In genomic region chr2:226310081-226310625, GRCh38 we compare ENCODE assay signal across 21 cellular contexts.
A peak's percentile ranks its signal among the peaks of the same experiment; 100 is the strongest.
DNase-seq lines count a peak whose midpoint lies in the region; ATAC-seq and TF ChIP-seq lines count a peak whose summit lies in the region.
"Had no signal": no experiment of that assay in that cellular context is flagged by ENCODE, and none has a peak within 500 bp of the region (broad histone marks: within the 10 kb centered on the region; RNA-seq: fewer than 3 reads in every experiment).

No MANE protein-coding gene starts in this region.

- H3K4me3 ChIP-seq in AG04449 (ENCODE audit: low read depth, low read length) = no peak overlapping the region
- no peak overlapping the region for H3K4me3 ChIP-seq in choroid plexus epithelial cell (ENCODE audit: low read depth, low read length)
- H3K4me3 ChIP-seq in osteoblast (ENCODE audit: insufficient read depth, low read length) = no peak overlapping the region
- no peak overlapping the region for H3K4me3 ChIP-seq in body of pancreas
- H3K4me3 ChIP-seq: PC-9 had no signal

- no peaks in the 10 kb centered on the region for H3K36me3 Mint-ChIP-seq in type B pancreatic cell

- POLR2A ChIA-PET in AG04449 (lab: Yijun Ruan, JAX) = no interaction called here

- CTCF ChIA-PET in AG04449 (lab: Yijun Ruan, JAX) = no interaction called here

- peaks cover 10% of the 10 kb centered on the region for H3K4me1 Mint-ChIP-seq in type B pancreatic cell (ENCODE audit: unreplicated experiment)

- no peak overlapping the region for H3K4me3 Mint-ChIP-seq in type B pancreatic cell
- H3K4me3 Mint-ChIP-seq: CD4-positive, alpha-beta T cell; HFFc6 had no signal

- no peak for TF ChIP-seq CTCF in AG04449 (IDR thresholded peaks at IDR 0.05; ENCODE audit: insufficient read depth, low read length, missing control alignments)
- no peak for TF ChIP-seq CTCF in choroid plexus epithelial cell (conservative IDR thresholded peaks at IDR 0.05; ENCODE audit: low read depth, low read length)
- TF ChIP-seq CTCF in osteoblast (IDR thresholded peaks at IDR 0.05; ENCODE audit: extremely low read depth, low read depth, low read length) = no peak
- TF ChIP-seq CTCF in type B pancreatic cell (conservative IDR thresholded peaks at IDR 0.05) = no peak
- no peak for TF ChIP-seq CTCF in body of pancreas (IDR thresholded peaks at IDR 0.05)

- peak overlapping the region; percentile 40 for H2AFZ ChIP-seq in osteoblast (ENCODE audit: low read length)
- H2AFZ ChIP-seq: PC-9 had no signal

- ATAC-seq in GM18519 (IDR thresholded peaks at IDR 0.05; ENCODE audit: low FRiP score, unreplicated experiment) (no peak), body of pancreas (no peak)

- H3K9me3 ChIP-seq in osteoblast (ENCODE audit: low read depth, low read length) = no peaks in the 10 kb centered on the region
- H3K9me3 ChIP-seq in body of pancreas = no peaks in the 10 kb centered on the region

- DNase-seq in AG04449 (ENCODE audit: low read depth, low spot score) (peak; percentile 45), GM03348 (ENCODE audit: low spot score) (peak; percentile 10), choroid plexus epithelial cell (ENCODE audit: low read depth) (peak; percentile 69), osteoblast (ENCODE audit: insufficient read length, low spot score, missing footprints) (no peak), type B pancreatic cell (ENCODE audit: extremely low spot score, unreplicated experiment) (no peak), body of pancreas (no peak)
- no peak for DNase-seq in stimulated activated naive CD4-positive, alpha-beta T cell (lab: John Stamatoyannopoulos, UW)
- DNase-seq: 8988T; AML-193; Calu3; CD4-positive, alpha-beta T cell; DMS79 treated with DMSO at 0.1 percent for 48 hours; GF-D8; HFFc6; KG1; NCI-H1105 treated with DMSO at 0.1 percent for 48 hours; NCI-H187; NCI-H2171; NCI-H774; PC-9 had no signal

- no peak overlapping the region for H3K27ac Mint-ChIP-seq in type B pancreatic cell
- H3K27ac Mint-ChIP-seq: CD4-positive, alpha-beta T cell; HFFc6 had no signal

- H3K79me2 ChIP-seq in osteoblast (ENCODE audit: insufficient read depth, low read length) = no peaks in the 10 kb centered on the region

- no peak overlapping the region for H3K4me2 ChIP-seq in osteoblast (ENCODE audit: insufficient read depth, low read length)
- H3K4me2 ChIP-seq: PC-9 had no signal

- intact Hi-C loops in body of pancreas (cut with DNase I) = no loop called here

- H3K27me3 ChIP-seq in osteoblast (ENCODE audit: insufficient read depth, low read length) (no peaks in the 10 kb centered on the region), body of pancreas (no peaks in the 10 kb centered on the region)

- 62 to 64% methylated on average over 6 of the region's 6 CpGs for WGBS in body of pancreas, 2 donors

- no peaks in the 10 kb centered on the region for H4K20me1 ChIP-seq in osteoblast (ENCODE audit: insufficient read depth, low read length)

- peaks cover 3% of the 10 kb centered on the region for H3K4me1 ChIP-seq in osteoblast (ENCODE audit: insufficient read depth, low read length)
- no peaks in the 10 kb centered on the region for H3K4me1 ChIP-seq in body of pancreas

- TF ChIP-seq POLR2A in body of pancreas (IDR thresholded peaks at IDR 0.05) = no peak

- H3K27me3 Mint-ChIP-seq in type B pancreatic cell = no peaks in the 10 kb centered on the region

- H3K9me3 Mint-ChIP-seq in type B pancreatic cell = peaks cover 6% of the 10 kb centered on the region
- H3K9me3 Mint-ChIP-seq: CD4-positive, alpha-beta T cell; HFFc6 had no signal

- H3K36me3 ChIP-seq in osteoblast (ENCODE audit: insufficient read depth, low read length) (no peaks in the 10 kb centered on the region), body of pancreas (replicated peaks in 1 of 2; ENCODE audit: insufficient read depth in 1 of 2, low read depth in 2 of 2) (no peaks in the 10 kb centered on the region)

- H3K27ac ChIP-seq in osteoblast (ENCODE audit: low read depth, low read length) = no peak overlapping the region
- H3K27ac ChIP-seq in body of pancreas = no peak overlapping the region
- H3K27ac ChIP-seq: PC-9 had no signal

Comparison
In these comparisons a context has a peak if more than half of its experiments do, and no peak if none do; other contexts are left out.
1. DNase-seq: peak in AG04449 (single experiment), GM03348 (single experiment) and choroid plexus epithelial cell (single experiment); none in osteoblast (single experiment), type B pancreatic cell (single experiment), stimulated activated naive CD4-positive, alpha-beta T cell (0 of 6) and body of pancreas (0 of 4).